11 cellular contexts compared by ENCODE assay signal in the genomic region with DNA sequence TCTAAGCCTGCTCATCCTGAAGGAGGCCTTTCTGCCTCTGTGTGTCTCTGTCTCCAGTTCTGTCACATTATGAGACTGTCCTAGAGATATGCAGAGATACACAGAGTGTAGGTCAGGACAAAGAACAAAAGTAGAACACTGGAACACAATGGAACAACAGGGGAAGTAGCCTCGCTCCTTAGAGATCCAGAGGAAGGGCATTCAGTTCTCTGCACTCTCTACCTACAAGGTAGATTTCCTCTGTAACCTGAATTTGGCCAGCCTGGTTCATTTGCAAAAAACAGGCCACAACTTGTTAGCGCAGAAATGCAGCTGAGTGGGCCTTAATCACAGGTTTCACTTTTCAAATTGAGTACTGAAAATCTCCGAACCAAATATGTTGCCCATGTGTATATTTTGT. TPM values are rescaled to one million over a fixed set of nuclear protein-coding genes. Genes with fewer than 3 reads are reported as not detected.
A peak's percentile ranks its signal among the peaks of the same experiment; 100 is the strongest.
DNase-seq lines count a peak whose midpoint lies in the region; ATAC-seq and TF ChIP-seq lines count a peak whose summit lies in the region.
"Had no signal": no experiment of that assay in that cellular context is flagged by ENCODE, and none has a peak within 500 bp of the region (broad histone marks: within the 10 kb centered on the region; RNA-seq: fewer than 3 reads in every experiment).

No MANE protein-coding gene starts in this region.

- no peak overlapping the region for H3K27ac ChIP-seq in ascending aorta

- no peaks in the 10 kb centered on the region for H3K9me3 ChIP-seq in ascending aorta
- H3K9me3 ChIP-seq: Caco-2, heart left ventricle had no signal

- peak; percentile 76 for DNase-seq in epithelial cell of esophagus (ENCODE audit: low read depth)
- no peak for DNase-seq in Ammon's horn (ENCODE audit: low spot score)
- no peak for DNase-seq in ascending aorta (ENCODE audit: low spot score in 2 of 2)
- no peak for DNase-seq in AG08395 (ENCODE audit: low spot score)
- DNase-seq: Caco-2, heart left ventricle had no signal

- H3K4me1 ChIP-seq in ascending aorta = no peaks in the 10 kb centered on the region
- H3K4me1 ChIP-seq: Caco-2 had no signal

- H3K36me3 ChIP-seq in ascending aorta = no peaks in the 10 kb centered on the region
- H3K36me3 ChIP-seq: heart left ventricle had no signal

- H3K4me3 ChIP-seq in epithelial cell of esophagus (ENCODE audit: low read length) (no peak overlapping the region), ascending aorta (no peak overlapping the region)
- H3K4me3 ChIP-seq: heart left ventricle, smooth muscle cell had no signal

- TF ChIP-seq CTCF in epithelial cell of esophagus (IDR thresholded peaks at IDR 0.05; ENCODE audit: insufficient read depth, low read depth, low read length, missing control alignments) (no peak), ascending aorta (IDR thresholded peaks at IDR 0.05) (no peak)

- ATAC-seq in GM18858 (IDR thresholded peaks at IDR 0.05; ENCODE audit: unreplicated experiment) (peak; percentile 60), GM21723 (IDR thresholded peaks at IDR 0.05; ENCODE audit: unreplicated experiment) (peak; percentile 88), HG03469 (IDR thresholded peaks at IDR 0.05; ENCODE audit: unreplicated experiment) (peak; percentile 60), HG03139 (IDR thresholded peaks at IDR 0.05; ENCODE audit: unreplicated experiment) (no peak)

- intact Hi-C loops in ascending aorta (cut with DNase I) = no loop called here

- H3K27me3 ChIP-seq in ascending aorta = no peaks in the 10 kb centered on the region
- H3K27me3 ChIP-seq: heart left ventricle had no signal

RNA-seq across cellular contexts. Expression of gene NEK10, which starts 19.4 kb away (rescaled TPM):
- not detected for total RNA-seq in ascending aorta
